Comparison of ENCODE assay signal across 18 cellular contexts in genomic region chr11:36008576-36008975, GRCh38.
A peak's percentile ranks its signal among the peaks of the same experiment; 100 is the strongest.
DNase-seq lines count a peak whose midpoint lies in the region; ATAC-seq and TF ChIP-seq lines count a peak whose summit lies in the region.
"Had no signal": no experiment of that assay in that cellular context is flagged by ENCODE, and none has a peak within 500 bp of the region (broad histone marks: within the 10 kb centered on the region; RNA-seq: fewer than 3 reads in every experiment).

No MANE protein-coding gene starts in this region.

- H3K27me3 ChIP-seq in GM23248 (replicated peaks; ENCODE audit: insufficient read depth): no peaks in the 10 kb centered on the region
- no peaks in the 10 kb centered on the region for H3K27me3 ChIP-seq in heart right ventricle
- H3K27me3 ChIP-seq in gastrocnemius medialis: no peaks in the 10 kb centered on the region
- no peaks in the 10 kb centered on the region for H3K27me3 ChIP-seq in psoas muscle (ENCODE audit: insufficient read depth in 3 of 3, low read length in 2 of 3)
- H3K27me3 ChIP-seq: neutrophil had no signal

- intact Hi-C loops in heart right ventricle (cut with DNase I) (no loop called here), gastrocnemius medialis (cut with DNase I; ENCODE audit: low total_unique reads) (no loop called here), psoas muscle (cut with DNase I) (no loop called here)

- H3K79me2 ChIP-seq in GM23248 (ENCODE audit: insufficient read depth): no peaks in the 10 kb centered on the region

- H3K9me3 ChIP-seq in GM23248 (ENCODE audit: low read depth) (no peaks in the 10 kb centered on the region), heart right ventricle (peaks cover 0 to 9% (median 0%) of the 10 kb centered on the region in 11 donors), gastrocnemius medialis (no peaks in the 10 kb centered on the region), psoas muscle (no peaks in the 10 kb centered on the region)
- H3K9me3 ChIP-seq: lower lobe of right lung, neutrophil had no signal

- H3K36me3 ChIP-seq in GM23248 (ENCODE audit: low read depth): no peaks in the 10 kb centered on the region
- no peaks in the 10 kb centered on the region for H3K36me3 ChIP-seq in heart right ventricle
- H3K36me3 ChIP-seq in gastrocnemius medialis: no peaks in the 10 kb centered on the region
- no peaks in the 10 kb centered on the region for H3K36me3 ChIP-seq in psoas muscle (ENCODE audit: insufficient read depth in 1 of 2, low read depth in 1 of 2)
- H3K36me3 ChIP-seq: lower lobe of right lung, neutrophil had no signal

- H3K9me2 ChIP-seq in GM23248 (ENCODE audit: insufficient read depth): no peaks in the 10 kb centered on the region

- no peak overlapping the region for H3K9ac ChIP-seq in GM23248

- H3K4me1 ChIP-seq in GM23248 (ENCODE audit: insufficient read depth) (peaks cover 39% of the 10 kb centered on the region), heart right ventricle (peaks cover 0 to 39% (median 15%) of the 10 kb centered on the region in 9 donors), gastrocnemius medialis (peaks cover 18% of the 10 kb centered on the region in 2 donors), psoas muscle (peaks cover 24% of the 10 kb centered on the region)
- H3K4me1 ChIP-seq: lower lobe of right lung had no signal

- TF ChIP-seq CTCF in astrocyte of the spinal cord (IDR thresholded peaks at IDR 0.05; ENCODE audit: low read depth, low read length): no peak
- TF ChIP-seq CTCF in heart right ventricle (IDR thresholded peaks at IDR 0.05): no peak
- no peak for TF ChIP-seq CTCF in gastrocnemius medialis (IDR thresholded peaks at IDR 0.05 in 4 of 5, conservative IDR thresholded peaks at IDR 0.05 in 1 of 5)
- no peak for TF ChIP-seq CTCF in psoas muscle (IDR thresholded peaks at IDR 0.05)

- ATAC-seq in heart right ventricle (peak in 5 of 8 donors; percentile 46 to 58 (median 52)), gastrocnemius medialis (no peak), psoas muscle (no peak)
- ATAC-seq: effector memory CD8-positive, alpha-beta T cell; lower lobe of right lung; Panc1 had no signal

- H3K27ac ChIP-seq in GM23248 (no peak overlapping the region), heart right ventricle (peak overlapping the region in 7 of 10 donors; percentile 43 to 77 (median 57)), gastrocnemius medialis (peak overlapping the region in 3 of 4 donors; percentile 9 to 47 (median 40)), psoas muscle (no peak overlapping the region)
- H3K27ac ChIP-seq: lower lobe of right lung, neutrophil had no signal

- TF ChIP-seq POLR2A in gastrocnemius medialis (IDR thresholded peaks at IDR 0.05): no peak

- DNase-seq in GM23248: peak; percentile 18
- peak; percentile 70 for DNase-seq in astrocyte of the spinal cord (ENCODE audit: low read depth, low spot score)
- DNase-seq in heart right ventricle: no peak
- no peak for DNase-seq in gastrocnemius medialis
- no peak for DNase-seq in psoas muscle
- no peak for DNase-seq in T-helper 2 cell
- DNase-seq in amniotic stem cell (lab: John Stamatoyannopoulos, UW): no peak
- DNase-seq in NCI-H2227 treated with DMSO at 0.1 percent for 48 hours (lab: John Stamatoyannopoulos, UW): no peak
- DNase-seq: activated CD4-positive, alpha-beta T cell treated with anti-CD3 and anti-CD28 coated beads, Interleukin-2, amount 10 ng/mL, durations not matched to agents 24 days and 14 days; activated T-cell treated with anti-CD3 and anti-CD28 coated beads, Interleukin-2, amount 50 U/mL, for 24 hours; amygdala; DND-41; effector memory CD8-positive, alpha-beta T cell; lower lobe of right lung; NCI-H1092 treated with DMSO at 0.1 percent for 48 hours; NCI-H446 treated with DMSO at 0.1 percent for 48 hours had no signal

- peak overlapping the region; percentile 74 for H3K4me2 ChIP-seq in GM23248 (ENCODE audit: unreplicated experiment)

- H4K20me1 ChIP-seq in GM23248 (ENCODE audit: insufficient read depth): no peaks in the 10 kb centered on the region

- 62 to 68% methylated on average over 3 of the region's 3 CpGs for WGBS in GM23248 (ENCODE audit: low coverage in 1 of 2, low lambda C conversion rate in 2 of 2, missing lambda C conversion rate in 2 of 2), 2 experiments
- WGBS in heart right ventricle, 2 donors: 47 to 59% methylated on average over 3 of the region's 3 CpGs
- 76 to 80% (median 78%) methylated on average over 3 of the region's 3 CpGs for WGBS in psoas muscle, 3 donors

- H2AFZ ChIP-seq in GM23248: no peak overlapping the region

- H3K4me3 ChIP-seq in GM23248 (no peak overlapping the region), astrocyte of the spinal cord (ENCODE audit: low read depth, low read length) (no peak overlapping the region), heart right ventricle (no peak overlapping the region), gastrocnemius medialis (no peak overlapping the region), psoas muscle (no peak overlapping the region)
- H3K4me3 ChIP-seq: lower lobe of right lung had no signal

- peaks cover 33% of the 10 kb centered on the region for H3F3A ChIP-seq in GM23248 (ENCODE audit: insufficient read depth)

- in situ Hi-C loops in GM23248 (cut with MboI) (no loop called here), astrocyte of the spinal cord (cut with HindIII; ENCODE audit: low sequenced_read_pairs) (no loop called here), gastrocnemius medialis (cut with MboI; ENCODE audit: low sequenced_read_pairs in 4 of 4) (no loop called here)

Comparison
In these comparisons a context has a peak if more than half of its experiments do, and no peak if none do; other contexts are left out.
1. DNase-seq: peak in GM23248 (single experiment) and astrocyte of the spinal cord (single experiment); none in heart right ventricle (0 of 2), gastrocnemius medialis (0 of 2), psoas muscle (0 of 2), T-helper 2 cell (0 of 5), amniotic stem cell (single experiment) and NCI-H2227 treated with DMSO at 0.1 percent for 48 hours (single experiment).
2. H3K27ac ChIP-seq: peak in heart right ventricle (7 of 10) and gastrocnemius medialis (3 of 4); none in GM23248 (single experiment) and psoas muscle (single experiment).
3. ATAC-seq: peak in heart right ventricle (5 of 8); none in gastrocnemius medialis (0 of 2) and psoas muscle (0 of 4).